ENCODE assay signal across 19 cellular contexts in genomic region chr9:12698986-12699385, GRCh38. TPM values are rescaled to one million over a fixed set of nuclear protein-coding genes. Genes with fewer than 3 reads are reported as not detected.
A peak's percentile ranks its signal among the peaks of the same experiment; 100 is the strongest.
DNase-seq lines count a peak whose midpoint lies in the region; ATAC-seq and TF ChIP-seq lines count a peak whose summit lies in the region.
"Had no signal": no experiment of that assay in that cellular context is flagged by ENCODE, and none has a peak within 500 bp of the region (broad histone marks: within the 10 kb centered on the region; RNA-seq: fewer than 3 reads in every experiment).

No MANE protein-coding gene starts in this region.

- H3K4me3 ChIP-seq in cardiac muscle cell (no peak overlapping the region), stomach smooth muscle (ENCODE audit: low read length in 2 of 2) (no peak overlapping the region)
- H3K4me3 ChIP-seq: tibial nerve had no signal

- intact Hi-C loops in Right ventricle myocardium inferior (cut with DNase I) = no loop called here
- intact Hi-C loops in left ventricle myocardium superior (cut with micrococcal nuclease) = no loop called here

- H3K27ac Mint-ChIP-seq in WTC11 = no peak overlapping the region
- H3K27ac Mint-ChIP-seq: stimulated activated memory B cell treated with anti-CD40 and anti-IgM and Interleukin-4, amounts not matched to agents 10 μg/mL and 1 μg/mL and 100 μg/mL, for 72 hours had no signal

- H3K4me1 ChIP-seq in cardiac muscle cell (ENCODE audit: low read depth) (peaks cover 14% of the 10 kb centered on the region), stomach smooth muscle (ENCODE audit: control insufficient read depth, insufficient read depth, low read length) (no peaks in the 10 kb centered on the region)
- H3K4me1 ChIP-seq: Caco-2 had no signal

- H3K9me3 Mint-ChIP-seq in WTC11 = no peaks in the 10 kb centered on the region

- no peaks in the 10 kb centered on the region for H3K36me3 Mint-ChIP-seq in WTC11
- H3K36me3 Mint-ChIP-seq: stimulated activated memory B cell treated with anti-CD40 and anti-IgM and Interleukin-4, amounts not matched to agents 10 μg/mL and 1 μg/mL and 100 μg/mL, for 72 hours had no signal

- H3K4me3 Mint-ChIP-seq in WTC11 = no peak overlapping the region
- H3K4me3 Mint-ChIP-seq: stimulated activated memory B cell treated with anti-CD40 and anti-IgM and Interleukin-4, amounts not matched to agents 10 μg/mL and 1 μg/mL and 100 μg/mL, for 72 hours had no signal

- peaks cover 10% of the 10 kb centered on the region for H3K4me1 Mint-ChIP-seq in WTC11
- H3K4me1 Mint-ChIP-seq: stimulated activated memory B cell treated with anti-CD40 and anti-IgM and Interleukin-4, amounts not matched to agents 10 μg/mL and 1 μg/mL and 100 μg/mL, for 72 hours had no signal

- peak; percentile 47 for TF ChIP-seq CTCF in cardiac muscle cell (IDR thresholded peaks at IDR 0.05; ENCODE audit: low read depth, low read length)
- TF ChIP-seq CTCF in WTC11 (IDR thresholded peaks at IDR 0.05) = no peak

- H3K36me3 ChIP-seq in cardiac muscle cell = no peaks in the 10 kb centered on the region
- H3K36me3 ChIP-seq in stomach smooth muscle (ENCODE audit: control insufficient read depth in 2 of 2, insufficient read depth in 2 of 2, low read length in 2 of 2) = no peaks in the 10 kb centered on the region
- H3K36me3 ChIP-seq: tibial nerve had no signal

- DNase-seq in cardiac muscle cell (ENCODE audit: low read depth in 1 of 2, low spot score in 1 of 2) (peak in 1 of 2 donors; percentile 45), Right ventricle myocardium inferior (ENCODE audit: missing footprints) (no peak), WTC11 (ENCODE audit: low spot score) (no peak), left ventricle myocardium superior (no peak), epidermal melanocyte (ENCODE audit: insufficient read length, low spot score) (no peak), AML-193 (lab: John Stamatoyannopoulos, UW) (no peak)
- DNase-seq: Caco-2; central memory CD4-positive, alpha-beta T cell; effector CD4-positive, alpha-beta T cell; left colon; NCI-H1417; NCI-H524 treated with DMSO at 0.1 percent for 48 hours; right cardiac atrium; T1000 had no signal

- H3K27me3 ChIP-seq in cardiac muscle cell = no peaks in the 10 kb centered on the region
- no peaks in the 10 kb centered on the region for H3K27me3 ChIP-seq in stomach smooth muscle (ENCODE audit: control insufficient read depth in 1 of 2, insufficient read depth in 2 of 2, low read length in 2 of 2)
- H3K27me3 ChIP-seq: tibial nerve had no signal

- POLR2A ChIA-PET in WTC11 (lab: Charles Lee) = no interaction called here

- no peak overlapping the region for H3K27ac ChIP-seq in cardiac muscle cell
- H3K27ac ChIP-seq in stomach smooth muscle (ENCODE audit: low read length) = peak overlapping the region; percentile 1
- H3K27ac ChIP-seq: tibial nerve had no signal

- H3K9ac ChIP-seq in stomach smooth muscle (ENCODE audit: low read length in 2 of 2) = no peak overlapping the region

- H3K27me3 Mint-ChIP-seq in WTC11 (ENCODE audit: low read depth) = no peaks in the 10 kb centered on the region
- H3K27me3 Mint-ChIP-seq: stimulated activated memory B cell treated with anti-CD40 and anti-IgM and Interleukin-4, amounts not matched to agents 10 μg/mL and 1 μg/mL and 100 μg/mL, for 72 hours had no signal

- H3K9me3 ChIP-seq in cardiac muscle cell (ENCODE audit: low read depth) (no peaks in the 10 kb centered on the region), stomach smooth muscle (ENCODE audit: control insufficient read depth in 2 of 2, low read length in 2 of 2) (no peaks in the 10 kb centered on the region)
- H3K9me3 ChIP-seq: Caco-2, tibial nerve had no signal

- no peak for ATAC-seq in Right ventricle myocardium inferior
- peak; percentile 63; the same call in 1 of the 2 replicates for ATAC-seq in WTC11
- ATAC-seq in left ventricle myocardium superior = peak; percentile 59
- ATAC-seq in GM18873 (IDR thresholded peaks at IDR 0.05; ENCODE audit: low FRiP score, unreplicated experiment) = no peak
- ATAC-seq: left colon; stimulated activated memory B cell treated with anti-CD40 and anti-IgM and Interleukin-4, amounts not matched to agents 10 μg/mL and 1 μg/mL and 100 μg/mL, for 72 hours had no signal

- CTCF ChIA-PET in WTC11 (lab: Charles Lee) = interaction anchor here (0.7 to 1.1 kb wide), 9 partner anchors 12 to 891 kb away, joined by 3 to 8 read pairs (median 4); no protein-coding TSS in a partner anchor

TF ChIP-seq in WTC11, 78 proteins besides CTCF, POLR2A, EP300 and RAD21:
- TF ChIP-seq MAX (CRISPR knock-in tag; IDR thresholded peaks at IDR 0.05) = no peak
- no peak for TF ChIP-seq TEAD4 (CRISPR knock-in tag; IDR thresholded peaks at IDR 0.05)
- TF ChIP-seq ZNF121 (CRISPR knock-in tag; IDR thresholded peaks at IDR 0.05) = no peak
- no peak for TF ChIP-seq ETV6 (CRISPR knock-in tag; IDR thresholded peaks at IDR 0.05)
- no peak for TF ChIP-seq TP53 (CRISPR knock-in tag; IDR thresholded peaks at IDR 0.05)
- no peak for TF ChIP-seq ATF1 (CRISPR knock-in tag; IDR thresholded peaks at IDR 0.05)

RNA-seq across cellular contexts. Expression of gene TYRP1, which starts 5.8 kb away (rescaled TPM):
- 0.48 TPM in 1 of 2 replicates, not detected in the other for total RNA-seq in cardiac muscle cell
- 0.59 TPM in 1 of 2 replicates, not detected in the other for polyA plus RNA-seq in cardiac muscle cell
- total RNA-seq in Right ventricle myocardium inferior = 57.4 TPM
- 0.14 to 0.39 TPM (median 0.31 TPM) in 3 replicates for total RNA-seq in WTC11 (2021)
- 43.8 TPM for total RNA-seq in left ventricle myocardium superior
- total RNA-seq: Caco-2, myocyte, tibial nerve had no signal

Comparison
In these comparisons a context has a peak if more than half of its experiments do, and no peak if none do; other contexts are left out.
1. ATAC-seq: peak in WTC11 (single experiment) and left ventricle myocardium superior (single experiment); none in Right ventricle myocardium inferior (single experiment) and GM18873 (single experiment).
2. RNA of gene TYRP1, which starts 5.8 kb away (total RNA-seq): 57.4 TPM in Right ventricle myocardium inferior (single experiment) and 43.8 TPM in left ventricle myocardium superior (single experiment); 0.48 TPM in cardiac muscle cell and 0.14 to 0.39 TPM in WTC11; every median in the first group is over 10 times any median in the second.